ENCODE assay signal across 1 cellular context in genomic region chr6:12403946-12404647, GRCh38.
A peak's percentile ranks its signal among the peaks of the same experiment; 100 is the strongest.
TF ChIP-seq lines count a peak whose summit lies in the region.

No MANE protein-coding gene starts in this region.

TF ChIP-seq in IMR-90, 13 proteins besides CTCF, POLR2A, EP300 and RAD21:
- no peak for TF ChIP-seq MAZ (IDR thresholded peaks at IDR 0.05; ENCODE audit: borderline replicate concordance, low read depth, low read length)
- TF ChIP-seq NFE2L2 (IDR thresholded peaks at IDR 0.05; ENCODE audit: low read depth, low read length) = peak; percentile 63; the same call in 1 of the 2 replicates
- no peak for TF ChIP-seq RFX5 (IDR thresholded peaks at IDR 0.05; ENCODE audit: low read depth, low read length)
